Comparison of ENCODE assay signal across 28 cellular contexts in genomic region chr9:14677396-14677795, GRCh38. TPM values are rescaled to one million over a fixed set of nuclear protein-coding genes. Genes with fewer than 3 reads are reported as not detected.
"Had no signal": no experiment of that assay in that cellular context is flagged by ENCODE, and none has a peak within 500 bp of the region (broad histone marks: within the 10 kb centered on the region; RNA-seq: fewer than 3 reads in every experiment).

No MANE protein-coding gene starts in this region.

- H3K27me3 Mint-ChIP-seq: naive B cell; stimulated activated naive B cell treated with anti-CD40 and anti-IgM and Interleukin-4, amounts not matched to agents 10 μg/mL and 1 μg/mL and 100 μg/mL, for 72 hours; stimulated activated naive CD8-positive, alpha-beta T cell treated with anti-CD3 and anti-CD28 coated beads, Interleukin-15, amount 100 ng/mL, for 72 hours had no signal

- ATAC-seq: esophagus mucosa; gastrocnemius medialis; heart right ventricle; left cardiac atrium; pancreas; sciatic nerve; stimulated activated naive B cell treated with anti-CD40 and anti-IgM and Interleukin-4, amounts not matched to agents 10 μg/mL and 1 μg/mL and 100 μg/mL, for 72 hours; stimulated activated naive CD8-positive, alpha-beta T cell treated with anti-CD3 and anti-CD28 coated beads, Interleukin-15, amount 100 ng/mL, for 72 hours had no signal

- H3K27ac ChIP-seq: dorsolateral prefrontal cortex, gastrocnemius medialis, heart right ventricle, left ventricle myocardium inferior, lower lobe of right lung, pancreas, prostate gland, testis, transverse colon had no signal

- H3K27ac Mint-ChIP-seq: stimulated activated naive B cell treated with anti-CD40 and anti-IgM and Interleukin-4, amounts not matched to agents 10 μg/mL and 1 μg/mL and 100 μg/mL, for 72 hours had no signal

- H3K36me3 ChIP-seq: gastrocnemius medialis, pancreas, prostate gland had no signal

- H3K4me3 ChIP-seq: dorsolateral prefrontal cortex, gastrocnemius medialis, heart right ventricle, left ventricle myocardium inferior, lower lobe of right lung, pancreas, prostate gland, testis, transverse colon had no signal

- H3K9me3 ChIP-seq: gastrocnemius medialis, heart right ventricle, left ventricle myocardium inferior, lower lobe of right lung, pancreas, prostate gland, testis, transverse colon had no signal

- H3K4me1 ChIP-seq: left ventricle myocardium inferior, lower lobe of right lung, prostate gland, testis, transverse colon had no signal

- H3K4me1 Mint-ChIP-seq: nephron had no signal

- H3K4me3 Mint-ChIP-seq: naive B cell; nephron; stimulated activated naive B cell treated with anti-CD40 and anti-IgM and Interleukin-4, amounts not matched to agents 10 μg/mL and 1 μg/mL and 100 μg/mL, for 72 hours; stimulated activated naive CD8-positive, alpha-beta T cell treated with anti-CD3 and anti-CD28 coated beads, Interleukin-15, amount 100 ng/mL, for 72 hours had no signal

- H3K9me3 Mint-ChIP-seq: naive B cell; nephron; stimulated activated naive B cell treated with anti-CD40 and anti-IgM and Interleukin-4, amounts not matched to agents 10 μg/mL and 1 μg/mL and 100 μg/mL, for 72 hours; stimulated activated naive CD8-positive, alpha-beta T cell treated with anti-CD3 and anti-CD28 coated beads, Interleukin-15, amount 100 ng/mL, for 72 hours had no signal

- H3K27me3 ChIP-seq: dorsolateral prefrontal cortex, gastrocnemius medialis, heart right ventricle, pancreas, testis, transverse colon had no signal

- DNase-seq: cortex of kidney; dorsolateral prefrontal cortex; effector CD8-positive, alpha-beta T cell; gastrocnemius medialis; heart right ventricle; hypothalamus; kidney; left cardiac atrium; left ventricle myocardium inferior; lower lobe of right lung; mesenchymal stem cell; naive B cell; occipital lobe; pancreas; retina; stimulated activated CD4-positive, alpha-beta T cell treated with anti-CD3 and anti-CD28 coated beads, Interleukin-2, amount 100 ng/mL, for 24 hours; stimulated activated CD4-positive, alpha-beta T cell treated with anti-CD3 and anti-CD28 coated beads, Interleukin-4, amount 100 ng/mL, for 4 hours; stimulated activated naive B cell treated with anti-CD40 and anti-IgM and Interleukin-4, amounts not matched to agents 10 μg/mL and 1 μg/mL and 100 μg/mL, for 72 hours; stimulated activated naive CD8-positive, alpha-beta T cell treated with anti-CD3 and anti-CD28 coated beads, Interleukin-15, amount 100 ng/mL, for 72 hours; testis; transverse colon had no signal

RNA-seq across cellular contexts. Expression of gene CER1, which starts 45.1 kb away (rescaled TPM):
- total RNA-seq: esophagus mucosa, fibroblast of lung, gastrocnemius medialis, kidney, left cardiac atrium, left ventricle myocardium inferior, lower lobe of right lung, occipital lobe, pancreas, prostate gland, sciatic nerve, skeletal muscle tissue, subcutaneous adipose tissue had no signal
